ENCODE assay signal across 12 cellular contexts in the genomic region with DNA sequence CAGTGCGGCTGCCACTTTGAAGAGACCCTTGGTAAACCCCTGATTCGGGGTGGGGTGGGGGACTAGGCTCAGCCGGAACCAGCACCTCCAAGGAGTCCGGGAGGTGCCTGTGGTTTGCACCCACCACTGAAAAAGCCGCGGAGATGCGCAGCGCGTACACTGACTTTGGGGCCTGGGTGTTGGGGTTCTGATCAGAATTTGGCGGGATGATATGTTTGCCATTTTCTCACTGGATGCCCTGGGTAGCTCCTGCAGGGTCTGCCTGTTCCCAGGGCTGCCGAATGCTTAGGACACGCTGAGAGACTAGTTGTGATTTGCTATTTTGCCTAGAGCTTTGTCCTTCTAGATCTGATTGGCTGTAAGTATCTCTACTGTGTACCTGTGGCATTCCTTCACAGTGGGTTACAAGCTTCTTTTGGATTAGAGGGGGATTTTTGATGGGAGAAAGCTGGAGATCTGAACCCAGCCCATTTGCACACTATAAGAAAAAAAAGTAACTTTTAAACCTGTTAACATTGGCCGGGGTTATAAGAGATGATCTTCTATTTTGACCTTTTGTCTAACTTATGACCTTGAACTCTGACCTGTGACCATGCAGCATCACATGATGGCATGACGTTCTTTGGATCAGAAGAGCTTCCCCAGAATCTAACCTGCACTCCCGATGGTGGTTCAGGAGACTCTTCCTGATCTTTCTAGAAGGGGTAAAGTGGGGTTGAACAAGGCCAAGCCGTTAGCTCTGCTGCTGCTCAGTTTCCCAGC. TPM values are rescaled to one million over a fixed set of nuclear protein-coding genes. Genes with fewer than 3 reads are reported as not detected.
DNase-seq lines count a peak whose midpoint lies in the region; FAIRE-seq and TF ChIP-seq lines count a peak whose summit lies in the region.
"Had no signal": no experiment of that assay in that cellular context is flagged by ENCODE, and none has a peak within 500 bp of the region (broad histone marks: within the 10 kb centered on the region; RNA-seq: fewer than 3 reads in every experiment).

No MANE protein-coding gene starts in this region.

- H3K4me3 ChIP-seq in ACC112 (ENCODE audit: low read depth, low read length) = peak overlapping the region; percentile 82
- peak overlapping the region; percentile 47 to 57 for H3K4me3 ChIP-seq in kidney (ENCODE audit: low read length in 2 of 2)
- H3K4me3 ChIP-seq in sigmoid colon = peak overlapping the region; percentile 33 to 67 (median 54)

- peak overlapping the region; percentile 54 for H2AFZ ChIP-seq in ACC112 (ENCODE audit: low read length, unreplicated experiment)

- H3K27ac ChIP-seq in ACC112 (ENCODE audit: low read depth, low read length) = peak overlapping the region; percentile 84
- H3K27ac ChIP-seq in angular gyrus (ENCODE audit: low read depth, low read length) = peak overlapping the region; percentile 20
- peak overlapping the region; percentile 36 to 73 for H3K27ac ChIP-seq in kidney (ENCODE audit: low read depth in 2 of 2, low read length in 2 of 2)
- H3K27ac ChIP-seq in sigmoid colon = peak overlapping the region; percentile 84 to 90 (median 90)

- TF ChIP-seq EP300 in sigmoid colon (IDR thresholded peaks at IDR 0.05) = no peak

- no peak for DNase-seq in kidney
- no peak for DNase-seq in sigmoid colon
- no peak for DNase-seq in NCI-H2029 treated with DMSO at 0.1 percent for 48 hours (lab: John Stamatoyannopoulos, UW)
- DNase-seq in NCI-H2081 (lab: John Stamatoyannopoulos, UW) = no peak
- DNase-seq in hypothalamus (lab: John Stamatoyannopoulos, UW) = no peak
- no peak for DNase-seq in kidney tubule cell (ENCODE audit: low spot score)
- DNase-seq: activated B cell treated with CpG ODN at 0.5 μM for 24 hours; effector CD4-positive, alpha-beta T cell; NCI-H1417 had no signal

- TF ChIP-seq CTCF in kidney (IDR thresholded peaks at IDR 0.05; ENCODE audit: borderline replicate concordance, extremely low read depth, insufficient read depth) (no peak), sigmoid colon (IDR thresholded peaks at IDR 0.05) (no peak)

- peak overlapping the region in 1 of 2 donors; percentile 41 for H3K9ac ChIP-seq in kidney (ENCODE audit: low read length in 2 of 2)

- WGBS in sigmoid colon, 2 donors = 81 to 86% methylated on average over 16 of the region's 16 CpGs

- no peak for FAIRE-seq in kidney (lab: Jason Lieb, UNC)

- H3K36me3 ChIP-seq in ACC112 (ENCODE audit: insufficient read depth, low read length) (no peaks in the 10 kb centered on the region), kidney (ENCODE audit: control insufficient read depth in 1 of 2, insufficient read depth in 2 of 2, low read length in 2 of 2) (no peaks in the 10 kb centered on the region), sigmoid colon (no peaks in the 10 kb centered on the region)

- H3K4me1 ChIP-seq in ACC112 (ENCODE audit: control insufficient read depth, insufficient read depth, low read length, unreplicated experiment) = peaks cover 42% of the 10 kb centered on the region
- peaks cover 0 to 3% of the 10 kb centered on the region in 2 donors for H3K4me1 ChIP-seq in kidney (ENCODE audit: control insufficient read depth in 1 of 2, insufficient read depth in 1 of 2, low read depth in 1 of 2, low read length in 2 of 2)
- H3K4me1 ChIP-seq in sigmoid colon = peaks cover 0 to 65% (median 48%) of the 10 kb centered on the region in 4 donors

- no peak for TF ChIP-seq POLR2A in sigmoid colon (IDR thresholded peaks at IDR 0.05)

- H3K9me3 ChIP-seq in kidney (ENCODE audit: control insufficient read depth in 1 of 2, low read length in 2 of 2) = no peaks in the 10 kb centered on the region
- no peaks in the 10 kb centered on the region for H3K9me3 ChIP-seq in sigmoid colon

- intact Hi-C loops in kidney (cut with DNase I) = no loop called here
- intact Hi-C loops in sigmoid colon (cut with DNase I) = loop anchor here (5.0 to 10.0 kb wide), 2 partner anchors 309 to 1109 kb away; no protein-coding TSS in a partner anchor

- H3K79me2 ChIP-seq in ACC112 (ENCODE audit: control insufficient read depth, insufficient read depth, low read length, unreplicated experiment) = peaks cover 20% of the 10 kb centered on the region

- H3K27me3 ChIP-seq in ACC112 (ENCODE audit: insufficient read depth, low read length) (no peaks in the 10 kb centered on the region), sigmoid colon (no peaks in the 10 kb centered on the region)

RNA-seq across cellular contexts. Expression of gene KCNE4, which starts 1.6 kb away (rescaled TPM):
- total RNA-seq in kidney (4.2 TPM), sigmoid colon (10 to 100 TPM in 2 of 4 donors, 1 to 10 TPM in 2; 5.4 to 18.7 (median 10.1) TPM)
- polyA plus RNA-seq in kidney (ENCODE audit: insufficient read depth, low read depth, low replicate concordance) (4.0 TPM), sigmoid colon (1 to 10 TPM in 1 of 3 donors, under 1 TPM in 2; 0.23 to 3.8 (median 0.60) TPM)
- total RNA-seq: activated B cell treated with CpG ODN at 0.5 μM for 24 hours; activated T-helper 2 cell treated with anti-CD3 and anti-CD28 coated beads, Interferon-gamma antibody, Interleukin-2, Interleukin-4, amounts not matched to agents 10 μg/mL and 5 μg/mL and 100 μg/mL, durations not matched to agents 14 hours and 24 hours and 36 hours had no signal

Comparison
In these comparisons a context has a peak if more than half of its experiments do, and no peak if none do; other contexts are left out.
1. H3K27ac ChIP-seq: peak in every context shown above with its lines; median percentile 90 in sigmoid colon; 84 in ACC112; 54 in kidney; 20 in angular gyrus.